ENCODE assay signal across 1 cellular context in the genomic region with DNA sequence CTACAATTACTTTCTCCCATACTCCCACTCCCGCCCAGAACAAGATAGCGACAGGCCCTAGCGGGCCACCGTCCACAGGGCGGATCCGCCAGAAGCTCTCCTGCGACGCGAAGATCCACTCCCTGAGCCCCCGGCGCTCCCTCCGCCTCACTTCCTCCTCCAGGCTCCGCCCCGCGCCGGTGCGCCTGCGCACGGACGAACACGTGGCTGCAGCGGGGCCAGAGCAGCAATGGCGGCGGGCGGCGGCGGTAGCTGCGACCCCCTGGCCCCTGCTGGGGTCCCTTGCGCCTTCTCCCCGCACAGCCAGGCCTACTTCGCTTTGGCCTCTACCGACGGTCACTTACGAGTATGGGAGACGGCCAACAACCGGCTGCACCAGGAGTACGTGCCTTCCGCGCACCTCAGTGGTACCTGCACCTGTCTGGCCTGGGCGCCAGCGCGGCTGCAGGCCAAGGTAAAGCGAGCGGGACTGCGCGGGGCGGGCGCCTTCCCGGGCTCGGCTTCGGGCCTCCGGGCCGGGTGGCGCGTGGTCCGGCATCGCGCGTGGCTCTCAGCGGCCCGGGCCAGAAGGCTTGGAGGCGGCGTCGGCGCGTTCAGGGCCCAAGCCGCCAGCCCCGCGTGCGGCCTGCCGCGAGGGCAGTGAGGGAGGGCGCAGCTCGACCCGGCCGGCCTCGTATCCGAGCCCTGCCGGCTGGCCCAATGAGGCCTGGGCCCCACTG.
TF ChIP-seq lines count a peak whose summit lies in the region.

A gene with protein sequence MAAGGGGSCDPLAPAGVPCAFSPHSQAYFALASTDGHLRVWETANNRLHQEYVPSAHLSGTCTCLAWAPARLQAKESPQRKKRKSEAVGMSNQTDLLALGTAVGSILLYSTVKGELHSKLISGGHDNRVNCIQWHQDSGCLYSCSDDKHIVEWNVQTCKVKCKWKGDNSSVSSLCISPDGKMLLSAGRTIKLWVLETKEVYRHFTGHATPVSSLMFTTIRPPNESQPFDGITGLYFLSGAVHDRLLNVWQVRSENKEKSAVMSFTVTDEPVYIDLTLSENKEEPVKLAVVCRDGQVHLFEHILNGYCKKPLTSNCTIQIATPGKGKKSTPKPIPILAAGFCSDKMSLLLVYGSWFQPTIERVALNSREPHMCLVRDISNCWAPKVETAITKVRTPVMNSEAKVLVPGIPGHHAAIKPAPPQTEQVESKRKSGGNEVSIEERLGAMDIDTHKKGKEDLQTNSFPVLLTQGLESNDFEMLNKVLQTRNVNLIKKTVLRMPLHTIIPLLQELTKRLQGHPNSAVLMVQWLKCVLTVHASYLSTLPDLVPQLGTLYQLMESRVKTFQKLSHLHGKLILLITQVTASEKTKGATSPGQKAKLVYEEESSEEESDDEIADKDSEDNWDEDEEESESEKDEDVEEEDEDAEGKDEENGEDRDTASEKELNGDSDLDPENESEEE (plus strand): TSS at position 198 of the 719 bp plus-strand sequence. CDS start 32 bp downstream, at position 230.

TF ChIP-seq in HepG2, 621 proteins besides CTCF, POLR2A, EP300 and RAD21 (continued from another document and continues in another):
- TF ChIP-seq ZNF598 (CRISPR knock-in tag; IDR thresholded peaks at IDR 0.05; ENCODE audit: borderline replicate concordance) (peak; percentile 81; the same call in 1 of the 2 replicates), ZNF546 (CRISPR knock-in tag; conservative IDR thresholded peaks at IDR 0.05) (peak; percentile 83; the same call in 1 of the 2 replicates), SMARCC2 (IDR thresholded peaks at IDR 0.05) (no peak), ZNF674 (CRISPR knock-in tag; IDR thresholded peaks at IDR 0.05; ENCODE audit: low read depth) (peak; percentile 89), HOXA3 (CRISPR knock-in tag; IDR thresholded peaks at IDR 0.05) (peak; percentile 76), ZNF354B (CRISPR knock-in tag; IDR thresholded peaks at IDR 0.05) (peak; percentile 36; the same call in 1 of the 2 replicates), ISL2 (CRISPR knock-in tag; IDR thresholded peaks at IDR 0.05) (peak; percentile 46; the same call in 1 of the 2 replicates), ZNF232 (CRISPR knock-in tag; IDR thresholded peaks at IDR 0.05; ENCODE audit: borderline replicate concordance) (peak; percentile 73; the same call in 1 of the 2 replicates), SYNCRIP (IDR thresholded peaks at IDR 0.05; ENCODE audit: insufficient read depth, low read depth, low read length) (no peak), ZNF790 (CRISPR knock-in tag; IDR thresholded peaks at IDR 0.05; ENCODE audit: borderline replicate concordance) (peak; percentile 92), SMAD9 (CRISPR knock-in tag; IDR thresholded peaks at IDR 0.05) (no peak), RCOR2 (CRISPR knock-in tag; IDR thresholded peaks at IDR 0.05) (0 out of 2 replicates have a peak, but pooled peaks have one; percentile 73), POLR2AphosphoS5 (IDR thresholded peaks at IDR 0.05; ENCODE audit: low read depth, low read length) (peak; percentile 87), ZFY (CRISPR knock-in tag; IDR thresholded peaks at IDR 0.05) (peak; percentile 98), HES4 (CRISPR knock-in tag; IDR thresholded peaks at IDR 0.05; ENCODE audit: borderline replicate concordance) (peak; percentile 77; the same call in 1 of the 2 replicates), ZNF136 (CRISPR knock-in tag; IDR thresholded peaks at IDR 0.05; ENCODE audit: low read depth) (peak; percentile 97; the same call in 1 of the 2 replicates), ATF7 (IDR thresholded peaks at IDR 0.05) (no peak), ATF7 (CRISPR knock-in tag; IDR thresholded peaks at IDR 0.05) (no peak), ZNF343 (CRISPR knock-in tag; IDR thresholded peaks at IDR 0.05) (peak; percentile 94), ADNP (CRISPR knock-in tag; IDR thresholded peaks at IDR 0.05) (no peak), NFE2 (CRISPR knock-in tag; IDR thresholded peaks at IDR 0.05) (no peak), ONECUT2 (CRISPR knock-in tag; IDR thresholded peaks at IDR 0.05) (no peak), DMAP1 (CRISPR knock-in tag; IDR thresholded peaks at IDR 0.05) (peak; percentile 100), ZNF788 (CRISPR knock-in tag; IDR thresholded peaks at IDR 0.05; ENCODE audit: borderline replicate concordance) (peak; percentile 95), ZNF878 (CRISPR knock-in tag; IDR thresholded peaks at IDR 0.05) (no peak), KDM3A (CRISPR knock-in tag; IDR thresholded peaks at IDR 0.05; ENCODE audit: low read depth) (peak; percentile 82), ZNF766 (CRISPR knock-in tag; IDR thresholded peaks at IDR 0.05; ENCODE audit: borderline replicate concordance) (no peak), SNRNP70 (IDR thresholded peaks at IDR 0.05; ENCODE audit: low read depth, low read length) (no peak), TBP (CRISPR knock-in tag; IDR thresholded peaks at IDR 0.05) (no peak), ARNT2 (CRISPR knock-in tag; IDR thresholded peaks at IDR 0.05; ENCODE audit: low read depth) (peak; percentile 89), SP1 (IDR thresholded peaks at IDR 0.05) (no peak), SP1 (CRISPR knock-in tag; IDR thresholded peaks at IDR 0.05) (peak; percentile 96), U2AF2 (IDR thresholded peaks at IDR 0.05; ENCODE audit: low read depth, low read length) (no peak), FOXJ3 (CRISPR knock-in tag; IDR thresholded peaks at IDR 0.05; ENCODE audit: borderline replicate concordance) (no peak), HOXD1 (CRISPR knock-in tag; IDR thresholded peaks at IDR 0.05) (no peak; the same call in 1 of the 2 replicates)
- TF ChIP-seq, protein P1, sequence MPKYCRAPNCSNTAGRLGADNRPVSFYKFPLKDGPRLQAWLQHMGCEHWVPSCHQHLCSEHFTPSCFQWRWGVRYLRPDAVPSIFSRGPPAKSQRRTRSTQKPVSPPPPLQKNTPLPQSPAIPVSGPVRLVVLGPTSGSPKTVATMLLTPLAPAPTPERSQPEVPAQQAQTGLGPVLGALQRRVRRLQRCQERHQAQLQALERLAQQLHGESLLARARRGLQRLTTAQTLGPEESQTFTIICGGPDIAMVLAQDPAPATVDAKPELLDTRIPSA (CRISPR knock-in tag; IDR thresholded peaks at IDR 0.05; ENCODE audit: borderline replicate concordance) = no peak; the same call in 1 of the 2 replicates
- TF ChIP-seq, protein P2, sequence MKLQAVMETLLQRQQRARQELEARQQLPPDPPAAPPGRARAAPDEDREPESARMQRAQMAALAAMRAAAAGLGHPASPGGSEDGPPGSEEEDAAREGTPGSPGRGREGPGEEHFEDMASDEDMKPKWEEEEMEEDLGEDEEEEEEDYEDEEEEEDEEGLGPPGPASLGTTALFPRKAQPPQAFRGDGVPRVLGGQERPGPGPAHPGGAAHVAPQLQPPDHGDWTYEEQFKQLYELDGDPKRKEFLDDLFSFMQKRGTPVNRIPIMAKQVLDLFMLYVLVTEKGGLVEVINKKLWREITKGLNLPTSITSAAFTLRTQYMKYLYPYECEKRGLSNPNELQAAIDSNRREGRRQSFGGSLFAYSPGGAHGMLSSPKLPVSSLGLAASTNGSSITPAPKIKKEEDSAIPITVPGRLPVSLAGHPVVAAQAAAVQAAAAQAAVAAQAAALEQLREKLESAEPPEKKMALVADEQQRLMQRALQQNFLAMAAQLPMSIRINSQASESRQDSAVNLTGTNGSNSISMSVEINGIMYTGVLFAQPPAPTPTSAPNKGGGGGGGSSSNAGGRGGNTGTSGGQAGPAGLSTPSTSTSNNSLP (IDR thresholded peaks at IDR 0.05; ENCODE audit: low read depth, low read length) = peak; percentile 95
- TF ChIP-seq, protein P3, sequence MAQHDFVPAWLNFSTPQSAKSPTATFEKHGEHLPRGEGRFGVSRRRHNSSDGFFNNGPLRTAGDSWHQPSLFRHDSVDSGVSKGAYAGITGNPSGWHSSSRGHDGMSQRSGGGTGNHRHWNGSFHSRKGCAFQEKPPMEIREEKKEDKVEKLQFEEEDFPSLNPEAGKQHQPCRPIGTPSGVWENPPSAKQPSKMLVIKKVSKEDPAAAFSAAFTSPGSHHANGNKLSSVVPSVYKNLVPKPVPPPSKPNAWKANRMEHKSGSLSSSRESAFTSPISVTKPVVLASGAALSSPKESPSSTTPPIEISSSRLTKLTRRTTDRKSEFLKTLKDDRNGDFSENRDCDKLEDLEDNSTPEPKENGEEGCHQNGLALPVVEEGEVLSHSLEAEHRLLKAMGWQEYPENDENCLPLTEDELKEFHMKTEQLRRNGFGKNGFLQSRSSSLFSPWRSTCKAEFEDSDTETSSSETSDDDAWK (CRISPR knock-in tag; IDR thresholded peaks at IDR 0.05) = no peak
- TF ChIP-seq, protein P4, sequence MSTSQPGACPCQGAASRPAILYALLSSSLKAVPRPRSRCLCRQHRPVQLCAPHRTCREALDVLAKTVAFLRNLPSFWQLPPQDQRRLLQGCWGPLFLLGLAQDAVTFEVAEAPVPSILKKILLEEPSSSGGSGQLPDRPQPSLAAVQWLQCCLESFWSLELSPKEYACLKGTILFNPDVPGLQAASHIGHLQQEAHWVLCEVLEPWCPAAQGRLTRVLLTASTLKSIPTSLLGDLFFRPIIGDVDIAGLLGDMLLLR (CRISPR knock-in tag; IDR thresholded peaks at IDR 0.05) = peak; percentile 96; the same call in 1 of the 2 replicates
- TF ChIP-seq, protein P5, sequence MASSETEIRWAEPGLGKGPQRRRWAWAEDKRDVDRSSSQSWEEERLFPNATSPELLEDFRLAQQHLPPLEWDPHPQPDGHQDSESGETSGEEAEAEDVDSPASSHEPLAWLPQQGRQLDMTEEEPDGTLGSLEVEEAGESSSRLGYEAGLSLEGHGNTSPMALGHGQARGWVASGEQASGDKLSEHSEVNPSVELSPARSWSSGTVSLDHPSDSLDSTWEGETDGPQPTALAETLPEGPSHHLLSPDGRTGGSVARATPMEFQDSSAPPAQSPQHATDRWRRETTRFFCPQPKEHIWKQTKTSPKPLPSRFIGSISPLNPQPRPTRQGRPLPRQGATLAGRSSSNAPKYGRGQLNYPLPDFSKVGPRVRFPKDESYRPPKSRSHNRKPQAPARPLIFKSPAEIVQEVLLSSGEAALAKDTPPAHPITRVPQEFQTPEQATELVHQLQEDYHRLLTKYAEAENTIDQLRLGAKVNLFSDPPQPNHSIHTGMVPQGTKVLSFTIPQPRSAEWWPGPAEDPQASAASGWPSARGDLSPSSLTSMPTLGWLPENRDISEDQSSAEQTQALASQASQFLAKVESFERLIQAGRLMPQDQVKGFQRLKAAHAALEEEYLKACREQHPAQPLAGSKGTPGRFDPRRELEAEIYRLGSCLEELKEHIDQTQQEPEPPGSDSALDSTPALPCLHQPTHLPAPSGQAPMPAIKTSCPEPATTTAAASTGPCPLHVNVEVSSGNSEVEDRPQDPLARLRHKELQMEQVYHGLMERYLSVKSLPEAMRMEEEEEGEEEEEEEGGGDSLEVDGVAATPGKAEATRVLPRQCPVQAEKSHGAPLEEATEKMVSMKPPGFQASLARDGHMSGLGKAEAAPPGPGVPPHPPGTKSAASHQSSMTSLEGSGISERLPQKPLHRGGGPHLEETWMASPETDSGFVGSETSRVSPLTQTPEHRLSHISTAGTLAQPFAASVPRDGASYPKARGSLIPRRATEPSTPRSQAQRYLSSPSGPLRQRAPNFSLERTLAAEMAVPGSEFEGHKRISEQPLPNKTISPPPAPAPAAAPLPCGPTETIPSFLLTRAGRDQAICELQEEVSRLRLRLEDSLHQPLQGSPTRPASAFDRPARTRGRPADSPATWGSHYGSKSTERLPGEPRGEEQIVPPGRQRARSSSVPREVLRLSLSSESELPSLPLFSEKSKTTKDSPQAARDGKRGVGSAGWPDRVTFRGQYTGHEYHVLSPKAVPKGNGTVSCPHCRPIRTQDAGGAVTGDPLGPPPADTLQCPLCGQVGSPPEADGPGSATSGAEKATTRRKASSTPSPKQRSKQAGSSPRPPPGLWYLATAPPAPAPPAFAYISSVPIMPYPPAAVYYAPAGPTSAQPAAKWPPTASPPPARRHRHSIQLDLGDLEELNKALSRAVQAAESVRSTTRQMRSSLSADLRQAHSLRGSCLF (CRISPR knock-in tag; IDR thresholded peaks at IDR 0.05; ENCODE audit: borderline replicate concordance) = no peak
- TF ChIP-seq, protein P6, sequence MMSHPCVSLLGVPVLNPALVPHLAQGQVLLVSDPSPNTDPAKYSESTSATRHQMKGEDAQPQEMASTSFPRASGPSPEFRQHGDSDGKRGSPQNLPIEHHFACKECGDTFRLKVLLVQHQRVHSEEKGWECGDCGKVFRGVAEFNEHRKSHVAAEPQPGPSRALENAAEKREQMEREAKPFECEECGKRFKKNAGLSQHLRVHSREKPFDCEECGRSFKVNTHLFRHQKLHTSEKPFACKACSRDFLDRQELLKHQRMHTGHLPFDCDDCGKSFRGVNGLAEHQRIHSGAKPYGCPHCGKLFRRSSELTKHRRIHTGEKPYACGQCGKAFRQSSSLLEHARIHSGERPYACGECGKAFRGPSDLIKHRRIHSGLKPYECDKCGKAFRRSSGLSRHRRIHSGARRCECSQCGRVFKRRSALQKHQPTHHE (CRISPR knock-in tag; IDR thresholded peaks at IDR 0.05; ENCODE audit: borderline replicate concordance) = peak; percentile 41; the same call in 1 of the 2 replicates
- TF ChIP-seq, protein P7, sequence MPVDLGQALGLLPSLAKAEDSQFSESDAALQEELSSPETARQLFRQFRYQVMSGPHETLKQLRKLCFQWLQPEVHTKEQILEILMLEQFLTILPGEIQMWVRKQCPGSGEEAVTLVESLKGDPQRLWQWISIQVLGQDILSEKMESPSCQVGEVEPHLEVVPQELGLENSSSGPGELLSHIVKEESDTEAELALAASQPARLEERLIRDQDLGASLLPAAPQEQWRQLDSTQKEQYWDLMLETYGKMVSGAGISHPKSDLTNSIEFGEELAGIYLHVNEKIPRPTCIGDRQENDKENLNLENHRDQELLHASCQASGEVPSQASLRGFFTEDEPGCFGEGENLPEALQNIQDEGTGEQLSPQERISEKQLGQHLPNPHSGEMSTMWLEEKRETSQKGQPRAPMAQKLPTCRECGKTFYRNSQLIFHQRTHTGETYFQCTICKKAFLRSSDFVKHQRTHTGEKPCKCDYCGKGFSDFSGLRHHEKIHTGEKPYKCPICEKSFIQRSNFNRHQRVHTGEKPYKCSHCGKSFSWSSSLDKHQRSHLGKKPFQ (CRISPR knock-in tag; IDR thresholded peaks at IDR 0.05; ENCODE audit: insufficient replicate concordance) = peak; percentile 77
- TF ChIP-seq, protein P8, sequence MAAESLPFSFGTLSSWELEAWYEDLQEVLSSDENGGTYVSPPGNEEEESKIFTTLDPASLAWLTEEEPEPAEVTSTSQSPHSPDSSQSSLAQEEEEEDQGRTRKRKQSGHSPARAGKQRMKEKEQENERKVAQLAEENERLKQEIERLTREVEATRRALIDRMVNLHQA (CRISPR knock-in tag; IDR thresholded peaks at IDR 0.05) = no peak
- TF ChIP-seq, protein P9, sequence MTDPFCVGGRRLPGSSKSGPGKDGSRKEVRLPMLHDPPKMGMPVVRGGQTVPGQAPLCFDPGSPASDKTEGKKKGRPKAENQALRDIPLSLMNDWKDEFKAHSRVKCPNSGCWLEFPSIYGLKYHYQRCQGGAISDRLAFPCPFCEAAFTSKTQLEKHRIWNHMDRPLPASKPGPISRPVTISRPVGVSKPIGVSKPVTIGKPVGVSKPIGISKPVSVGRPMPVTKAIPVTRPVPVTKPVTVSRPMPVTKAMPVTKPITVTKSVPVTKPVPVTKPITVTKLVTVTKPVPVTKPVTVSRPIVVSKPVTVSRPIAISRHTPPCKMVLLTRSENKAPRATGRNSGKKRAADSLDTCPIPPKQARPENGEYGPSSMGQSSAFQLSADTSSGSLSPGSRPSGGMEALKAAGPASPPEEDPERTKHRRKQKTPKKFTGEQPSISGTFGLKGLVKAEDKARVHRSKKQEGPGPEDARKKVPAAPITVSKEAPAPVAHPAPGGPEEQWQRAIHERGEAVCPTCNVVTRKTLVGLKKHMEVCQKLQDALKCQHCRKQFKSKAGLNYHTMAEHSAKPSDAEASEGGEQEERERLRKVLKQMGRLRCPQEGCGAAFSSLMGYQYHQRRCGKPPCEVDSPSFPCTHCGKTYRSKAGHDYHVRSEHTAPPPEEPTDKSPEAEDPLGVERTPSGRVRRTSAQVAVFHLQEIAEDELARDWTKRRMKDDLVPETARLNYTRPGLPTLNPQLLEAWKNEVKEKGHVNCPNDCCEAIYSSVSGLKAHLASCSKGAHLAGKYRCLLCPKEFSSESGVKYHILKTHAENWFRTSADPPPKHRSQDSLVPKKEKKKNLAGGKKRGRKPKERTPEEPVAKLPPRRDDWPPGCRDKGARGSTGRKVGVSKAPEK (CRISPR knock-in tag; IDR thresholded peaks at IDR 0.05; ENCODE audit: borderline replicate concordance) = no peak
